ENCODE assay signal across 18 cellular contexts in genomic region chr10:115624448-115624847, GRCh38.
DNase-seq lines count a peak whose midpoint lies in the region; ATAC-seq, FAIRE-seq and TF ChIP-seq lines count a peak whose summit lies in the region.
"Had no signal": no experiment of that assay in that cellular context is flagged by ENCODE, and none has a peak within 500 bp of the region (broad histone marks: within the 10 kb centered on the region; RNA-seq: fewer than 3 reads in every experiment).

No MANE protein-coding gene starts in this region.

- peak; percentile 93 for DNase-seq in DMS53 (lab: John Stamatoyannopoulos, UW)
- peak; percentile 26 for DNase-seq in HK-2 (ENCODE audit: unreplicated experiment)
- DNase-seq in astrocyte (ENCODE audit: low read depth), result peak; percentile 42
- DNase-seq in islet precursor cell, result peak; percentile 72
- no peak for DNase-seq in activated CD8-positive, alpha-beta memory T cell treated with anti-CD3 and anti-CD28 coated beads, Interleukin-2, amount 50 U/mL, for 48 hours
- no peak for DNase-seq in stimulated activated naive CD8-positive, alpha-beta T cell treated with anti-CD3 and anti-CD28 coated beads, Interleukin-15, Interleukin-2, amounts not matched to agents 100 U/mL and 50 U/mL, for 24 hours
- DNase-seq in RPMI8226, result no peak
- DNase-seq: activated CD4-positive, alpha-beta T cell treated with anti-CD3 and anti-CD28 coated beads for 4 hours; activated effector memory CD4-positive, alpha-beta T cell treated with Interleukin-2 at 50 U/mL for 16 hours; activated naive CD8-positive, alpha-beta T cell treated with anti-CD3 and anti-CD28 coated beads, Interleukin-2, amount 50 U/mL, for 24 hours; CD4-positive, alpha-beta memory T cell; DMS79; lower lobe of right lung; MG63; NCI-H187 treated with DMSO at 0.1 percent for 48 hours; stimulated activated CD4-positive, alpha-beta T cell treated with anti-CD3 and anti-CD28 coated beads, Interleukin-15, amount 100 ng/mL, for 24 hours; testis had no signal

- H3K4me1 ChIP-seq in astrocyte (ENCODE audit: insufficient read depth, low read length), result no peaks in the 10 kb centered on the region
- H3K4me1 ChIP-seq: lower lobe of right lung, testis had no signal

- H3K27ac ChIP-seq in astrocyte (ENCODE audit: low read depth, low read length), result no peak overlapping the region
- H3K27ac ChIP-seq: lower lobe of right lung, testis had no signal

- no peaks in the 10 kb centered on the region for H3K27me3 ChIP-seq in astrocyte (ENCODE audit: insufficient read depth, low read length)
- H3K27me3 ChIP-seq: MG63, testis had no signal

- H3K9me3 ChIP-seq in astrocyte (ENCODE audit: insufficient read depth, low read depth, low read length), result no peaks in the 10 kb centered on the region
- H3K9me3 ChIP-seq: lower lobe of right lung, testis had no signal

- no peaks in the 10 kb centered on the region for H4K20me1 ChIP-seq in astrocyte (ENCODE audit: insufficient read depth, low read length)

- no peak for TF ChIP-seq CTCF in astrocyte (IDR thresholded peaks at IDR 0.05; ENCODE audit: insufficient read depth, low read depth, low read length)

- no peak for ATAC-seq in stimulated activated naive CD8-positive, alpha-beta T cell treated with anti-CD3 and anti-CD28 coated beads, Interleukin-15, Interleukin-2, amounts not matched to agents 100 U/mL and 50 U/mL, for 24 hours
- ATAC-seq: activated naive CD8-positive, alpha-beta T cell treated with anti-CD3 and anti-CD28 coated beads, Interleukin-2, amount 50 U/mL, for 24 hours; lower lobe of right lung had no signal

- H3K36me3 ChIP-seq in astrocyte (ENCODE audit: insufficient read depth, low read length), result no peaks in the 10 kb centered on the region
- H3K36me3 ChIP-seq: lower lobe of right lung, MG63 had no signal

- H3K36me3 Mint-ChIP-seq in astrocyte (ENCODE audit: low read depth, unreplicated experiment), result no peaks in the 10 kb centered on the region
- H3K36me3 Mint-ChIP-seq: CD4-positive, alpha-beta memory T cell had no signal

- H3K9me3 Mint-ChIP-seq in astrocyte (ENCODE audit: unreplicated experiment), result peaks cover 3% of the 10 kb centered on the region
- H3K9me3 Mint-ChIP-seq: activated naive CD8-positive, alpha-beta T cell treated with anti-CD3 and anti-CD28 coated beads, Interleukin-2, amount 50 U/mL, for 24 hours; central memory CD8-positive, alpha-beta T cell had no signal

- no peak for FAIRE-seq in astrocyte (lab: Jason Lieb, UNC)

- H2AFZ ChIP-seq in astrocyte (ENCODE audit: low read depth, low read length), result no peak overlapping the region

- no peak overlapping the region for H3K4me3 Mint-ChIP-seq in astrocyte (ENCODE audit: unreplicated experiment)
- H3K4me3 Mint-ChIP-seq: activated naive CD8-positive, alpha-beta T cell treated with anti-CD3 and anti-CD28 coated beads, Interleukin-2, amount 50 U/mL, for 24 hours; CD4-positive, alpha-beta memory T cell; central memory CD8-positive, alpha-beta T cell had no signal

- H3K4me2 ChIP-seq in astrocyte (ENCODE audit: low read length), result no peak overlapping the region

- H3K4me1 Mint-ChIP-seq in astrocyte (ENCODE audit: low read depth, unreplicated experiment), result peaks cover 11% of the 10 kb centered on the region
- H3K4me1 Mint-ChIP-seq: activated naive CD8-positive, alpha-beta T cell treated with anti-CD3 and anti-CD28 coated beads, Interleukin-2, amount 50 U/mL, for 24 hours; CD4-positive, alpha-beta memory T cell; central memory CD8-positive, alpha-beta T cell had no signal

- H3K9ac ChIP-seq in astrocyte (ENCODE audit: low read length), result no peak overlapping the region

- H3K4me3 ChIP-seq in astrocyte (ENCODE audit: insufficient read depth, low read depth, low read length), result no peak overlapping the region
- H3K4me3 ChIP-seq: lower lobe of right lung, MG63, testis had no signal

- H3K27ac Mint-ChIP-seq in astrocyte (ENCODE audit: unreplicated experiment), result peak overlapping the region; percentile 14
- H3K27ac Mint-ChIP-seq: activated naive CD8-positive, alpha-beta T cell treated with anti-CD3 and anti-CD28 coated beads, Interleukin-2, amount 50 U/mL, for 24 hours; CD4-positive, alpha-beta memory T cell had no signal

- no peaks in the 10 kb centered on the region for H3K27me3 Mint-ChIP-seq in astrocyte (ENCODE audit: low read depth, unreplicated experiment)
- H3K27me3 Mint-ChIP-seq: activated naive CD8-positive, alpha-beta T cell treated with anti-CD3 and anti-CD28 coated beads, Interleukin-2, amount 50 U/mL, for 24 hours; CD4-positive, alpha-beta memory T cell; central memory CD8-positive, alpha-beta T cell had no signal

- no peaks in the 10 kb centered on the region for H3K79me2 ChIP-seq in astrocyte (ENCODE audit: insufficient read depth, low read length)

Comparison
In these comparisons a context has a peak if more than half of its experiments do, and no peak if none do; other contexts are left out.
1. DNase-seq: peak in DMS53 (single experiment), HK-2 (single experiment), astrocyte (single experiment) and islet precursor cell (single experiment); none in activated CD8-positive, alpha-beta memory T cell treated with anti-CD3 and anti-CD28 coated beads, Interleukin-2, amount 50 U/mL, for 48 hours (single experiment), stimulated activated naive CD8-positive, alpha-beta T cell treated with anti-CD3 and anti-CD28 coated beads, Interleukin-15, Interleukin-2, amounts not matched to agents 100 U/mL and 50 U/mL, for 24 hours (single experiment) and RPMI8226 (single experiment).